In the genomic region with DNA sequence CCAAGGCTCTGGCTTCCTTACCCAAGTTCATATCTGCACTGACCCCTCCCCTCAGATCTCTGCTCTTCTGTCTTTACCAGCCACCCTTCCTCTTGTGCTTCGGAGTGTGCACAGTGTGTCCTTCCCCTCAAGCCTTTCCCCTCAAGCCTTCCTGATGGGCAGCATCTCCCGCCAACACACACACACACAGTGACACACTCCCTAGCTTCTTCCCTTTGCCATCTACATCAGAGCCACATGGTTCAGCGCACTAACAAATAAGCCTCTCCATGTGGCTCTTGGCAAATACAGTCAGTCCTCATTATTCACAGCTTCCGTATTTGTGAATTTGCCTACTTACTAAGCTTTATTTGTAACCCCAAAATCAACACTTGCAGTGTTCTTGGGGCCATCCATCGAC, we compare ENCODE assay signal across 10 cellular contexts. TPM values are rescaled to one million over a fixed set of nuclear protein-coding genes. Genes with fewer than 3 reads are reported as not detected.
DNase-seq lines count a peak whose midpoint lies in the region; ATAC-seq and TF ChIP-seq lines count a peak whose summit lies in the region.
"Had no signal": no experiment of that assay in that cellular context is flagged by ENCODE, and none has a peak within 500 bp of the region (broad histone marks: within the 10 kb centered on the region; RNA-seq: fewer than 3 reads in every experiment).

No MANE protein-coding gene starts in this region.

- peaks cover 15% of the 10 kb centered on the region for H3K79me2 ChIP-seq in hepatocyte

- intact Hi-C loops in mucosa of descending colon (cut with DNase I, micrococcal nuclease): no loop called here
- intact Hi-C loops in upper lobe of right lung (cut with DNase I): no loop called here

- no peaks in the 10 kb centered on the region for H3K27me3 Mint-ChIP-seq in activated naive CD8-positive, alpha-beta T cell
- H3K27me3 Mint-ChIP-seq in activated naive CD8-positive, alpha-beta T cell treated with anti-CD3 and anti-CD28 coated beads, Interleukin-2, amount 50 U/mL, for 24 hours: no peaks in the 10 kb centered on the region

- peak overlapping the region; percentile 41 for H3K27ac Mint-ChIP-seq in activated naive CD8-positive, alpha-beta T cell
- H3K27ac Mint-ChIP-seq in activated naive CD8-positive, alpha-beta T cell treated with anti-CD3 and anti-CD28 coated beads, Interleukin-2, amount 50 U/mL, for 24 hours: no peak overlapping the region

- H3K9me2 ChIP-seq in hepatocyte (replicated peaks; ENCODE audit: insufficient read depth): no peaks in the 10 kb centered on the region

- H3K27me3 ChIP-seq in upper lobe of right lung (no peaks in the 10 kb centered on the region), hepatocyte (no peaks in the 10 kb centered on the region)

- H3K4me2 ChIP-seq in hepatocyte: no peak overlapping the region

- TF ChIP-seq CTCF in coronary artery (IDR thresholded peaks at IDR 0.05) (no peak), mucosa of descending colon (IDR thresholded peaks at IDR 0.05) (no peak), upper lobe of right lung (IDR thresholded peaks at IDR 0.05) (no peak), hepatocyte (IDR thresholded peaks at IDR 0.05; ENCODE audit: poor library complexity) (no peak)

- H3K9me3 ChIP-seq in mucosa of descending colon (no peaks in the 10 kb centered on the region), upper lobe of right lung (no peaks in the 10 kb centered on the region), hepatocyte (ENCODE audit: low read depth) (no peaks in the 10 kb centered on the region)

- no peak overlapping the region for H3K4me3 ChIP-seq in coronary artery
- no peak overlapping the region for H3K4me3 ChIP-seq in mucosa of descending colon
- no peak overlapping the region for H3K4me3 ChIP-seq in upper lobe of right lung
- no peak overlapping the region for H3K4me3 ChIP-seq in hepatocyte

- peak overlapping the region; percentile 81 to 85 for H3K27ac ChIP-seq in coronary artery
- peak overlapping the region; percentile 66 for H3K27ac ChIP-seq in upper lobe of right lung
- H3K27ac ChIP-seq in hepatocyte: no peak overlapping the region

- H3K4me3 Mint-ChIP-seq in activated naive CD8-positive, alpha-beta T cell: no peak overlapping the region
- no peak overlapping the region for H3K4me3 Mint-ChIP-seq in activated naive CD8-positive, alpha-beta T cell treated with anti-CD3 and anti-CD28 coated beads, Interleukin-2, amount 50 U/mL, for 24 hours

- no peak for DNase-seq in activated naive CD8-positive, alpha-beta T cell treated with anti-CD3 and anti-CD28 coated beads, Interleukin-2, amount 50 U/mL, for 24 hours
- no peak for DNase-seq in coronary artery (ENCODE audit: low spot score)
- DNase-seq in mucosa of descending colon: no peak
- no peak for DNase-seq in upper lobe of right lung
- no peak for DNase-seq in NCI-H510A treated with DMSO at 0.1 percent for 48 hours (lab: John Stamatoyannopoulos, UW)
- no peak for DNase-seq in hepatocyte (ENCODE audit: low spot score)
- DNase-seq: NCI-H1092 treated with DMSO at 0.1 percent for 48 hours had no signal

- H3K9me3 Mint-ChIP-seq in activated naive CD8-positive, alpha-beta T cell (ENCODE audit: low read depth): no peaks in the 10 kb centered on the region
- no peaks in the 10 kb centered on the region for H3K9me3 Mint-ChIP-seq in activated naive CD8-positive, alpha-beta T cell treated with anti-CD3 and anti-CD28 coated beads, Interleukin-2, amount 50 U/mL, for 24 hours

- H3K4me1 Mint-ChIP-seq in activated naive CD8-positive, alpha-beta T cell (ENCODE audit: low read depth): peaks cover 61% of the 10 kb centered on the region
- H3K4me1 Mint-ChIP-seq in activated naive CD8-positive, alpha-beta T cell treated with anti-CD3 and anti-CD28 coated beads, Interleukin-2, amount 50 U/mL, for 24 hours: peaks cover 65% of the 10 kb centered on the region

- no peak for ATAC-seq in activated naive CD8-positive, alpha-beta T cell treated with anti-CD3 and anti-CD28 coated beads, Interleukin-2, amount 50 U/mL, for 24 hours
- ATAC-seq in mucosa of descending colon (peak; percentile 28), upper lobe of right lung (peak; percentile 79), GM19463 (IDR thresholded peaks at IDR 0.05; ENCODE audit: unreplicated experiment) (no peak)
- ATAC-seq: SK-N-SH treated with all-trans-retinoic acid at 6 μM for 48 hours had no signal

- peaks cover 24% of the 10 kb centered on the region for H3K36me3 Mint-ChIP-seq in activated naive CD8-positive, alpha-beta T cell
- peaks cover 4% of the 10 kb centered on the region for H3K36me3 Mint-ChIP-seq in activated naive CD8-positive, alpha-beta T cell treated with anti-CD3 and anti-CD28 coated beads, Interleukin-2, amount 50 U/mL, for 24 hours (ENCODE audit: low read depth)

- no peaks in the 10 kb centered on the region for H4K20me1 ChIP-seq in hepatocyte (ENCODE audit: insufficient read depth, poor library complexity, severe bottlenecking)

- H2AFZ ChIP-seq in hepatocyte: no peak overlapping the region

- H3K4me1 ChIP-seq in mucosa of descending colon (ENCODE audit: low read depth): peaks cover 12% of the 10 kb centered on the region
- H3K4me1 ChIP-seq in upper lobe of right lung: peaks cover 71% of the 10 kb centered on the region
- H3K4me1 ChIP-seq in hepatocyte (ENCODE audit: insufficient read depth): no peaks in the 10 kb centered on the region

- 97% methylated on average over 5 of the region's 5 CpGs for whole genome bisulfite sequencing in hepatocyte (ENCODE audit: low lambda C conversion rate, missing lambda C conversion rate)

- H3K36me3 ChIP-seq in mucosa of descending colon (ENCODE audit: low read depth): no peaks in the 10 kb centered on the region
- no peaks in the 10 kb centered on the region for H3K36me3 ChIP-seq in upper lobe of right lung
- H3K36me3 ChIP-seq in hepatocyte (replicated peaks; ENCODE audit: insufficient read depth, low read depth): no peaks in the 10 kb centered on the region

RNA-seq across cellular contexts. Expression of a gene that starts 37.5 kb away (rescaled TPM):
- total RNA-seq in mucosa of descending colon (10 to 100 TPM in 2 of 3 donors, 1 to 10 TPM in 1; 5.9 to 20.8 (median 10.9) TPM), upper lobe of right lung (110 TPM), hepatocyte (16.3 and 19.9 TPM in 2 replicates)
- polyA plus RNA-seq in hepatocyte: 15.9 and 17.0 TPM in 2 replicates

Comparison
In these comparisons a context has a peak if more than half of its experiments do, and no peak if none do; other contexts are left out.
1. ATAC-seq: peak in mucosa of descending colon (single experiment) and upper lobe of right lung (single experiment); none in activated naive CD8-positive, alpha-beta T cell treated with anti-CD3 and anti-CD28 coated beads, Interleukin-2, amount 50 U/mL, for 24 hours (single experiment) and GM19463 (single experiment).